In the genomic region with DNA sequence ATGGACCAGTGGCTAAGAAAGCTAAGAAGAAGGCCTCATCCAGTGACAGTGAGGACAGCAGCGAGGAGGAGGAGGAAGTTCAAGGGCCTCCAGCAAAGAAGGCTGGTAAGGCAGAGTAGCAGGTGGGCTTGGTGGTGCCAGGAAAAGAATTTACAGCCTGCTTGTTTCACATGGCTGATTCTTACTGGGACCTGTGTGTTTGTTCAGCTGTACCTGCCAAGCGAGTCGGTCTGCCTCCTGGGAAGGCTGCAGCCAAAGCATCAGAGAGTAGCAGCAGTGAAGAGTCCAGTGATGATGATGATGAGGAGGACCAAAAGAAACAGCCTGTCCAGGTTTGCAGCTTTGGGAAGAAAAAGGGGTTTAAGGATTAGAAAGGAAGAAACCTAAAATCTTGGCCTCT, we compare ENCODE assay signal across 10 cellular contexts. TPM values are rescaled to one million over a fixed set of nuclear protein-coding genes. Genes with fewer than 3 reads are reported as not detected.
DNase-seq lines count a peak whose midpoint lies in the region; ATAC-seq, FAIRE-seq and TF ChIP-seq lines count a peak whose summit lies in the region.
"Had no signal": no experiment of that assay in that cellular context is flagged by ENCODE, and none has a peak within 500 bp of the region (broad histone marks: within the 10 kb centered on the region; RNA-seq: fewer than 3 reads in every experiment).

No MANE protein-coding gene starts in this region.

- H3K4me3 ChIP-seq in BLaER1 (no peak overlapping the region), H1 (ENCODE audit: extremely low read depth in 1 of 4, insufficient read depth in 2 of 4, low read depth in 3 of 4, low read length in 4 of 4) (no peak overlapping the region)

- 96% methylated on average over 3 of the region's 3 CpGs; no CpG with 5 or more reads in 1 of the 2 experiments for whole genome bisulfite sequencing in H1 (ENCODE audit: extremely low coverage in 1 of 2, insufficient coverage in 1 of 2, insufficient read length in 1 of 2, insufficient replicate concordance in 2 of 2, low coverage in 1 of 2, low lambda C conversion rate in 2 of 2, missing lambda C conversion rate in 1 of 2), 2 experiments

- 0 out of 2 replicates have a peak, but pooled peaks cover 2% of the 10 kb centered on the region for H3K23me2 ChIP-seq in H1 (ENCODE audit: low read depth, low read length)

- no peak overlapping the region for H4K91ac ChIP-seq in H1 (replicated peaks; ENCODE audit: insufficient read length, low read length)

- POLR2A ChIA-PET in H1 (lab: Charles Lee; ENCODE audit: partially characterized antibody) = interaction anchor here (0.8 to 17.3 kb wide), 6 partner anchors 12 to 91 kb away, joined by 3 to 408 read pairs (median 4); a partner anchor contains a TSS

- no peak overlapping the region for H3K56ac ChIP-seq in H1 (replicated peaks; ENCODE audit: insufficient read length, low read depth, low read length)

- H3K4ac ChIP-seq in H1 (replicated peaks; ENCODE audit: insufficient read length, low read depth, low read length) = no peak overlapping the region

- ATAC-seq in HG03520 (IDR thresholded peaks at IDR 0.05; ENCODE audit: unreplicated experiment) = no peak
- ATAC-seq: natural killer cell had no signal

- H3K9me3 ChIP-seq in BLaER1 (no peaks in the 10 kb centered on the region), H1 (ENCODE audit: insufficient read depth in 2 of 2, low read depth in 1 of 2, low read length in 1 of 2) (no peaks in the 10 kb centered on the region)

- H3K27ac ChIP-seq in BLaER1 (no peak overlapping the region), H1 (ENCODE audit: low read depth, low read length) (no peak overlapping the region)

- no peak overlapping the region for H3K23ac ChIP-seq in H1 (ENCODE audit: insufficient read length)

- no peak overlapping the region for H4K8ac ChIP-seq in H1 (ENCODE audit: extremely low read depth, insufficient read depth, low read length)

- H2BK5ac ChIP-seq in H1 (ENCODE audit: low read depth, low read length) = no peak overlapping the region

- H2BK20ac ChIP-seq in H1 (ENCODE audit: low read length) = peak overlapping the region; percentile 67; the same call in 1 of the 2 replicates

- no peak for FAIRE-seq in H1 (lab: Jason Lieb, UNC)

- H3K27me3 ChIP-seq in BLaER1 = no peaks in the 10 kb centered on the region
- no peaks in the 10 kb centered on the region for H3K27me3 ChIP-seq in H1 (replicated peaks in 1 of 4; ENCODE audit: control insufficient read depth in 3 of 4, extremely low read depth in 1 of 4, insufficient read depth in 3 of 4, low read length in 3 of 4)

- peak overlapping the region; percentile 7; the same call in 1 of the 2 replicates for H3K9ac ChIP-seq in BLaER1
- H3K9ac ChIP-seq in H1 (replicated peaks in 1 of 4; ENCODE audit: extremely low read depth in 1 of 4, low read depth in 3 of 4, low read length in 3 of 4) = no peak overlapping the region

- no peak overlapping the region for H3K18ac ChIP-seq in H1 (ENCODE audit: extremely low read depth, low read length)

- no peak overlapping the region for H2AK5ac ChIP-seq in H1 (ENCODE audit: low read depth, low read length)

- peaks cover 83% of the 10 kb centered on the region for H3K36me3 ChIP-seq in BLaER1
- H3K36me3 ChIP-seq in H1 (ENCODE audit: control insufficient read depth in 2 of 4, insufficient read depth in 4 of 4, low read length in 3 of 4) = peaks cover 54 to 67% (median 63%) of the 10 kb centered on the region in 4 experiments

- no peak overlapping the region for H2BK15ac ChIP-seq in H1 (ENCODE audit: low read length)

- no peak overlapping the region for H2BK12ac ChIP-seq in H1 (ENCODE audit: low read depth, low read length)

- no peak overlapping the region for H2AFZ ChIP-seq in H1 (ENCODE audit: low read length)

- H3K79me2 ChIP-seq in H1 (ENCODE audit: control insufficient read depth in 1 of 2, insufficient read depth in 2 of 2, low read length in 2 of 2) = peaks cover 31 to 52% of the 10 kb centered on the region in 2 experiments

- TF ChIP-seq RAD21 in H1 (IDR thresholded peaks at IDR 0.05 in 1 of 2, conservative IDR thresholded peaks at IDR 0.05 in 1 of 2; ENCODE audit: low read depth in 2 of 2, low read length in 2 of 2) = no peak

- no peak overlapping the region for H2BK120ac ChIP-seq in H1 (replicated peaks; ENCODE audit: low read depth, low read length)

- no peak for TF ChIP-seq CTCF in H1 (IDR thresholded peaks at IDR 0.05; ENCODE audit: control extremely low read depth in 1 of 3, insufficient read depth in 1 of 3, low read depth in 1 of 3, low read length in 3 of 3)

- H3K4me2 ChIP-seq in BLaER1 (no peak overlapping the region), H1 (ENCODE audit: insufficient read depth in 1 of 2, low read depth in 2 of 2, low read length in 2 of 2) (no peak overlapping the region)

- no peak overlapping the region for H4K5ac ChIP-seq in H1 (ENCODE audit: insufficient read length, low read depth, low read length)

- H3K4me1 ChIP-seq in BLaER1 = peaks cover 18% of the 10 kb centered on the region
- peaks cover 0 to 2% (median under 1%) of the 10 kb centered on the region in 4 experiments; a peak in 1 of 7 replicates for H3K4me1 ChIP-seq in H1 (replicated peaks in 1 of 4; ENCODE audit: control insufficient read depth in 3 of 4, insufficient read depth in 4 of 4, low read length in 3 of 4)

- CTCF ChIA-PET in H1 (lab: Charles Lee; ENCODE audit: partially characterized antibody) = interaction anchor here (0.7 to 5.2 kb wide), 5 partner anchors 12 to 241 kb away, joined by 3 to 28 read pairs (median 3); no protein-coding TSS in a partner anchor

- H3K79me1 ChIP-seq in H1 (ENCODE audit: low read depth, low read length) = peaks cover 13% of the 10 kb centered on the region

- peaks cover 92% of the 10 kb centered on the region for H4K20me1 ChIP-seq in BLaER1
- H4K20me1 ChIP-seq in H1 (replicated peaks in 1 of 2; ENCODE audit: control insufficient read depth in 1 of 2, insufficient read depth in 2 of 2, low read length in 2 of 2) = peaks cover 12 to 14% of the 10 kb centered on the region in 2 experiments

- no peak for TF ChIP-seq EP300 in H1 (IDR thresholded peaks at IDR 0.05; ENCODE audit: borderline replicate concordance in 1 of 2, low read depth in 2 of 2, low read length in 2 of 2)

- DNase-seq in COLO668 (lab: John Stamatoyannopoulos, UW; ENCODE audit: unreplicated experiment) = peak; percentile 56
- DNase-seq in NCI-H526 treated with DMSO at 0.1 percent for 48 hours (lab: John Stamatoyannopoulos, UW) = peak; percentile 21
- DNase-seq in H1 (ENCODE audit: low read depth in 1 of 2, low spot score in 2 of 2) = no peak
- DNase-seq in NCI-H1930 (lab: John Stamatoyannopoulos, UW) = no peak
- DNase-seq in D341Med (ENCODE audit: low spot score) = no peak
- DNase-seq: activated CD4-positive, CD25-positive, alpha-beta regulatory T cell treated with anti-CD3 and anti-CD28 coated beads, Interleukin-2, amount 50 U/mL, for 72 hours; natural killer cell; NCI-H2107 had no signal

- TF ChIP-seq POLR2A in H1 (IDR thresholded peaks at IDR 0.05; ENCODE audit: control extremely low read depth in 1 of 2, low read depth in 2 of 2, low read length in 2 of 2) = no peak

- no peak overlapping the region for H3K14ac ChIP-seq in H1 (ENCODE audit: insufficient read length)

TF ChIP-seq in H1, 55 proteins besides CTCF, POLR2A, EP300 and RAD21:
- TF ChIP-seq JUN (IDR thresholded peaks at IDR 0.05; ENCODE audit: low read depth, low read length) = no peak

RNA-seq across cellular contexts. Expression of a gene that starts 5.0 kb away (rescaled TPM):
- total RNA-seq in H1 (2021; fragmentation: NEBNext Ultra II Directional; extraction: Animal tissue kit (Norgen Biotek cat#: 25700)) = 191 and 194 TPM in 2 replicates
- 63.5 and 86.3 TPM in 2 replicates for polyA plus RNA-seq in H1 (2011; rRNA removed)
- polyA plus RNA-seq in H1 (2011; cell fraction: cytosol; rRNA removed) = 167 TPM
- 72.4 TPM for polyA plus RNA-seq in H1 (2011; cell fraction: nucleus; rRNA removed)
- 146 to 155 TPM (median 150 TPM) in 4 replicates for polyA plus RNA-seq in H1 (2012, experiment 1 of 2)
- 11.2 TPM for polyA plus RNA-seq in H1 (2012, experiment 2 of 2)
- polyA plus RNA-seq in H1 (2013, experiment 1 of 2) = 180 TPM
- 184 TPM for polyA plus RNA-seq in H1 (2013, experiment 2 of 2)
- polyA minus RNA-seq in H1 (2011; rRNA and poly(A)+ RNA removed) = 81.9 and 106 TPM in 2 replicates
- 71.8 TPM for polyA minus RNA-seq in H1 (2011; cell fraction: cytosol; rRNA and poly(A)+ RNA removed)
- 41.1 TPM for polyA minus RNA-seq in H1 (2011; cell fraction: nucleus; rRNA and poly(A)+ RNA removed)

RNA-seq across cellular contexts. Expression of a gene that starts 24.4 kb away (rescaled TPM):
- total RNA-seq in H1 (2021; fragmentation: NEBNext Ultra II Directional; extraction: Animal tissue kit (Norgen Biotek cat#: 25700)) = 86.2 and 88.4 TPM in 2 replicates
- polyA plus RNA-seq in H1 (2011; rRNA removed) = 46.5 and 65.3 TPM in 2 replicates
- polyA plus RNA-seq in H1 (2011; cell fraction: cytosol; rRNA removed) = 34.7 TPM
- polyA plus RNA-seq in H1 (2011; cell fraction: nucleus; rRNA removed) = 83.7 TPM
- polyA plus RNA-seq in H1 (2012, experiment 1 of 2) = 59.8 to 81.4 TPM (median 78.6 TPM) in 4 replicates
- 59.2 TPM for polyA plus RNA-seq in H1 (2012, experiment 2 of 2)
- polyA plus RNA-seq in H1 (2013, experiment 1 of 2) = 61.6 TPM
- polyA plus RNA-seq in H1 (2013, experiment 2 of 2) = 58.6 TPM
- polyA minus RNA-seq in H1 (2011; rRNA and poly(A)+ RNA removed) = 73.5 and 89.5 TPM in 2 replicates
- 52.6 TPM for polyA minus RNA-seq in H1 (2011; cell fraction: cytosol; rRNA and poly(A)+ RNA removed)
- polyA minus RNA-seq in H1 (2011; cell fraction: nucleus; rRNA and poly(A)+ RNA removed) = 53.6 TPM

RNA-seq across cellular contexts. Expression of a gene that starts 37.1 kb away (rescaled TPM):
- 88.4 and 88.8 TPM in 2 replicates for total RNA-seq in H1 (2021; fragmentation: NEBNext Ultra II Directional; extraction: Animal tissue kit (Norgen Biotek cat#: 25700))
- polyA plus RNA-seq in H1 (2011; rRNA removed) = 138 and 170 TPM in 2 replicates
- 134 TPM for polyA plus RNA-seq in H1 (2011; cell fraction: cytosol; rRNA removed)
- 345 TPM for polyA plus RNA-seq in H1 (2011; cell fraction: nucleus; rRNA removed)
- 91.5 to 105 TPM (median 97.6 TPM) in 4 replicates for polyA plus RNA-seq in H1 (2012, experiment 1 of 2)
- polyA plus RNA-seq in H1 (2012, experiment 2 of 2) = 61.4 TPM
- polyA plus RNA-seq in H1 (2013, experiment 1 of 2) = 72.4 TPM
- 63.4 TPM for polyA plus RNA-seq in H1 (2013, experiment 2 of 2)
- 136 and 173 TPM in 2 replicates for polyA minus RNA-seq in H1 (2011; rRNA and poly(A)+ RNA removed)
- 72.1 TPM for polyA minus RNA-seq in H1 (2011; cell fraction: cytosol; rRNA and poly(A)+ RNA removed)
- polyA minus RNA-seq in H1 (2011; cell fraction: nucleus; rRNA and poly(A)+ RNA removed) = 91.2 TPM

Comparison
In these comparisons a context has a peak if more than half of its experiments do, and no peak if none do; other contexts are left out.
1. DNase-seq: peak in COLO668 (single experiment) and NCI-H526 treated with DMSO at 0.1 percent for 48 hours (single experiment); none in H1 (0 of 2), NCI-H1930 (0 of 2) and D341Med (single experiment).